Comparison of ENCODE assay signal across 8 cellular contexts in the genomic region with DNA sequence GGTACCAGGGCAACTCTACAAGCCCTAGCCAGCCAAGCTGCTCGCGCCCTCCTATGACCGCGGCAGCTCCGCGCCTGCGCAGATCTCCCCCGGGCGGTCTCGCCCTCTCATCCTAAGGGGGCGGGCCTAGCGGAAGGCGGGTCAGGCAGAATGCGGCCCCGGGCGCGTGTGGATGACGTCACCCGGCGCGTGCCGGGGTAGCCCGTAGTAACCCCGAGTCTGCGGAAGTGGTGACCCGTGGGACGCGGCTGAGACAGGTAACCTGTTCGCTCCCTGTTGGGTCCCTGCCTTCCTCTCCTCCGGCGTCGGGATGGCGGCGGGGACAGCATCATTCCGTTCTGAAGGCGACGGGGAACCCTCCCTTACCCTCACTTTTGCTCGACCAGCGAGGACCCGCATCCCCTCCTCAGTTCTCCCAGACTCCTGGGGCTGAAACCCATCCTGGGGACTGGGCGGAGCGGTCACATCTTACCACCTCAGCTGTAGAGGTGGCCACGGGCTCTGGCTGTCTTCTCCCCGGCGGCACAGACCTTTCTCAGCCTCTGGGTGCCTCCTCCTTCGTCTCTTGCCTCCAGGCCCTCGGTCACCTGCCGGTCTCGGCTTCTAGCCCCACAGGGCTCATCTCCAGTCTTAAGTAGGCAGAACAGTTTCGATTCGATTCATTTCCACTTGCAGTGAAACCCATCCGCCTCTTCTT. TPM values are rescaled to one million over a fixed set of nuclear protein-coding genes. Genes with fewer than 3 reads are reported as not detected.
A peak's percentile ranks its signal among the peaks of the same experiment; 100 is the strongest.
DNase-seq lines count a peak whose midpoint lies in the region; ATAC-seq, FAIRE-seq and TF ChIP-seq lines count a peak whose summit lies in the region.

A gene with protein sequence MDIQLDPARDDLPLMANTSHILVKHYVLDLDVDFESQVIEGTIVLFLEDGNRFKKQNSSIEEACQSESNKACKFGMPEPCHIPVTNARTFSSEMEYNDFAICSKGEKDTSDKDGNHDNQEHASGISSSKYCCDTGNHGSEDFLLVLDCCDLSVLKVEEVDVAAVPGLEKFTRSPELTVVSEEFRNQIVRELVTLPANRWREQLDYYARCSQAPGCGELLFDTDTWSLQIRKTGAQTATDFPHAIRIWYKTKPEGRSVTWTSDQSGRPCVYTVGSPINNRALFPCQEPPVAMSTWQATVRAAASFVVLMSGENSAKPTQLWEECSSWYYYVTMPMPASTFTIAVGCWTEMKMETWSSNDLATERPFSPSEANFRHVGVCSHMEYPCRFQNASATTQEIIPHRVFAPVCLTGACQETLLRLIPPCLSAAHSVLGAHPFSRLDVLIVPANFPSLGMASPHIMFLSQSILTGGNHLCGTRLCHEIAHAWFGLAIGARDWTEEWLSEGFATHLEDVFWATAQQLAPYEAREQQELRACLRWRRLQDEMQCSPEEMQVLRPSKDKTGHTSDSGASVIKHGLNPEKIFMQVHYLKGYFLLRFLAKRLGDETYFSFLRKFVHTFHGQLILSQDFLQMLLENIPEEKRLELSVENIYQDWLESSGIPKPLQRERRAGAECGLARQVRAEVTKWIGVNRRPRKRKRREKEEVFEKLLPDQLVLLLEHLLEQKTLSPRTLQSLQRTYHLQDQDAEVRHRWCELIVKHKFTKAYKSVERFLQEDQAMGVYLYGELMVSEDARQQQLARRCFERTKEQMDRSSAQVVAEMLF (plus strand): TSS at position 205 of the 697 bp plus-strand sequence. CDS start 33,085 bp downstream, outside the sequence.

- peaks cover 17% of the 10 kb centered on the region for H3K79me2 ChIP-seq in HepG2 (ENCODE audit: insufficient read depth, low read length)

- H3K27me3 ChIP-seq in HepG2 (ENCODE audit: control insufficient read depth in 1 of 2, insufficient read depth in 2 of 2, low read length in 2 of 2), result no peaks in the 10 kb centered on the region; a peak in 1 of 5 replicates

- in situ Hi-C loops in HepG2 (cut with HindIII; ENCODE audit: extremely low pct_ligation_motif_present, low pct_unique_long_range_greater_than_20kb), result no loop called here

- H3K4me3 ChIP-seq in HepG2 (replicated peaks in 1 of 3; ENCODE audit: insufficient read depth in 1 of 3, low read depth in 2 of 3, low read length in 3 of 3), result peak within 1 kb of the TSS; percentile 90 to 91 (median 91)

- peak; percentile 95 for ATAC-seq in GM19395 (IDR thresholded peaks at IDR 0.05; ENCODE audit: unreplicated experiment)
- ATAC-seq in HG03565 (IDR thresholded peaks at IDR 0.05; ENCODE audit: unreplicated experiment), result peak; percentile 90
- peak; percentile 97 for ATAC-seq in HepG2

- H3K4me1 ChIP-seq in HepG2 (ENCODE audit: insufficient read depth, low read length), result peaks cover 47% of the 10 kb centered on the region

- peaks cover 5% of the 10 kb centered on the region; the same call in 1 of the 2 replicates for H3K9me3 ChIP-seq in HepG2 (ENCODE audit: low read length)

- POLR2A ChIA-PET in HepG2 (lab: Yijun Ruan, JAX), result interaction anchor here (0.8 to 1.4 kb wide), 8 partner anchors 8 to 298 kb away, joined by 3 to 8 read pairs (median 6); no protein-coding TSS in a partner anchor

- peak; percentile 71 to 92 for TF ChIP-seq POLR2A in HepG2 (IDR thresholded peaks at IDR 0.05; ENCODE audit: insufficient read depth in 1 of 2, low read depth in 2 of 2, low read length in 2 of 2)

- peak; percentile 12 to 47; a peak in 1 of 4 replicates for TF ChIP-seq EP300 in HepG2 (IDR thresholded peaks at IDR 0.05; ENCODE audit: low read depth in 2 of 2, low read length in 2 of 2)
- no peak for TF ChIP-seq EP300 in HepG2 (CRISPR knock-in tag; IDR thresholded peaks at IDR 0.05; ENCODE audit: borderline replicate concordance)

- BruUV-seq in HepG2 (replicated peaks; lab: Mats Ljungman, UMichigan), result TSS peak; percentile 85

- no peak for TF ChIP-seq CTCF in C4-2B (conservative IDR thresholded peaks at IDR 0.05)
- TF ChIP-seq CTCF in HepG2 (CRISPR knock-in tag; IDR thresholded peaks at IDR 0.05), result peak; percentile 34

- peak within 1 kb of the TSS; percentile 20 for H2AFZ ChIP-seq in HepG2 (ENCODE audit: low read length)

- 1% methylated on average over 17 of the region's 52 CpGs for WGBS in HepG2 (ENCODE audit: low lambda C conversion rate)

- H3K27ac ChIP-seq in C4-2B (peak within 1 kb of the TSS; percentile 67), HepG2 (ENCODE audit: extremely low read length, insufficient read depth, low read length) (peak within 1 kb of the TSS; percentile 69)

- no peaks in the 10 kb centered on the region; the same call in 1 of the 2 replicates for H4K20me1 ChIP-seq in HepG2 (ENCODE audit: insufficient read depth, low read length)

- CTCF ChIA-PET in HepG2 (lab: Yijun Ruan, JAX; ENCODE audit: low intra/inter-chr PET ratio, low total read pairs), result no interaction called here

- intact Hi-C loops in HepG2 (cut with micrococcal nuclease; ENCODE audit: unreplicated experiment), result loop anchor here (1.0 to 10.0 kb wide), 3 partner anchors 34 to 128 kb away; no protein-coding TSS in a partner anchor

- peak; percentile 75 for FAIRE-seq in HepG2 (lab: Jason Lieb, UNC)

- DNase-seq in NCI-H774 (lab: John Stamatoyannopoulos, UW) (peak; percentile 94), dermis microvascular lymphatic vessel endothelial cell (ENCODE audit: low read depth in 2 of 2) (peak; percentile 88 to 92), HepG2 (ENCODE audit: low spot score) (peak; percentile 90)
- peak; percentile 99 for DNase-seq in activated CD4-positive, alpha-beta T cell treated with anti-CD3 and anti-CD28 coated beads, Interleukin-2, amount 50 U/mL, for 4 hours
- DNase-seq in stimulated activated CD4-positive, alpha-beta T cell treated with anti-CD3 and anti-CD28 coated beads, Interleukin-4, amount 100 ng/mL, for 1 hour, result peak; percentile 100

- peak within 1 kb of the TSS; percentile 77 for H3K4me2 ChIP-seq in HepG2 (ENCODE audit: low read depth, low read length)

- no peaks in the 10 kb centered on the region for H3K36me3 ChIP-seq in HepG2 (replicated peaks in 1 of 2; ENCODE audit: control insufficient read depth in 1 of 2, insufficient read depth in 2 of 2, low read length in 2 of 2)

- no peak for TF ChIP-seq RAD21 in HepG2 (CRISPR knock-in tag; IDR thresholded peaks at IDR 0.05)

- peak within 1 kb of the TSS; percentile 91 for H3K9ac ChIP-seq in HepG2 (ENCODE audit: insufficient read depth, low read depth, low read length)

TF ChIP-seq in HepG2, 621 proteins besides CTCF, POLR2A, EP300 and RAD21 (continues in another document):
- TF ChIP-seq ZNF747 (CRISPR knock-in tag; IDR thresholded peaks at IDR 0.05; ENCODE audit: borderline replicate concordance), result no peak; the same call in 1 of the 2 replicates
- TF ChIP-seq TFAP4 (IDR thresholded peaks at IDR 0.05; ENCODE audit: borderline replicate concordance, low read depth), result no peak; the same call in 1 of the 2 replicates
- TF ChIP-seq NFKBIZ (CRISPR knock-in tag; IDR thresholded peaks at IDR 0.05), result no peak
- no peak for TF ChIP-seq ZBTB49 (CRISPR knock-in tag; IDR thresholded peaks at IDR 0.05; ENCODE audit: borderline replicate concordance)
- TF ChIP-seq ZNF33A (CRISPR knock-in tag; IDR thresholded peaks at IDR 0.05; ENCODE audit: borderline replicate concordance), result no peak

RNA-seq across cellular contexts. Expression of the gene that starts here (rescaled TPM):
- total RNA-seq in dermis microvascular lymphatic vessel endothelial cell (24.6 and 28.3 TPM in 2 replicates), HepG2 (2016; rRNA removed; fragmentation: Illumina TruSeq; extraction: Trizol) (32.8 and 41.6 TPM in 2 replicates)
- 123 and 126 TPM in 2 replicates for total RNA-seq in HepG2 (2016; cell fraction: cytosol; rRNA removed; fragmentation: Illumina TruSeq; extraction: Trizol; ENCODE audit: low read depth)
- 32.0 and 42.2 TPM in 2 replicates for total RNA-seq in HepG2 (2016; cell fraction: insoluble cytoplasmic fraction; rRNA removed; fragmentation: Illumina TruSeq; extraction: Trizol)
- 97.8 and 104 TPM in 2 replicates for total RNA-seq in HepG2 (2016; cell fraction: membrane; rRNA removed; fragmentation: Illumina TruSeq; extraction: Trizol)
- 73.7 and 78.3 TPM in 2 replicates for total RNA-seq in HepG2 (2016; cell fraction: nucleus; rRNA removed; fragmentation: Illumina TruSeq; extraction: Trizol)
- 21.7 and 22.2 TPM in 2 replicates for polyA plus RNA-seq in HepG2 (2011; rRNA removed)
- 20.4 and 22.0 TPM in 2 replicates for polyA plus RNA-seq in HepG2 (2011; cell fraction: cytosol; rRNA removed)
- polyA plus RNA-seq in HepG2 (2011; cell fraction: nucleus; rRNA removed), result 39.3 and 43.4 TPM in 2 replicates
- polyA plus RNA-seq in HepG2 (2012), result 24.1 and 26.1 TPM in 2 replicates
- polyA plus RNA-seq in HepG2 (2016; cell fraction: cytosol; fragmentation: Illumina TruSeq; extraction: Trizol; ENCODE audit: low read depth), result 146 and 149 TPM in 2 replicates
- polyA plus RNA-seq in HepG2 (2016; cell fraction: insoluble cytoplasmic fraction; fragmentation: Illumina TruSeq; extraction: Trizol; ENCODE audit: low read depth), result 35.6 and 38.6 TPM in 2 replicates
- polyA plus RNA-seq in HepG2 (2016; cell fraction: membrane; fragmentation: Illumina TruSeq; extraction: Trizol; ENCODE audit: low read depth), result 101 TPM in 2 replicates
- 45.0 and 46.7 TPM in 2 replicates for polyA plus RNA-seq in HepG2 (2016; cell fraction: nucleus; fragmentation: Illumina TruSeq; extraction: Trizol; ENCODE audit: insufficient read depth, low read depth)
- polyA minus RNA-seq in HepG2 (2011; rRNA and poly(A)+ RNA removed; ENCODE audit: low replicate concordance), result 43.7 TPM in 2 replicates
- polyA minus RNA-seq in HepG2 (2011; cell fraction: cytosol; rRNA and poly(A)+ RNA removed), result 8.5 and 9.2 TPM in 2 replicates
- polyA minus RNA-seq in HepG2 (2011; cell fraction: nucleus; rRNA and poly(A)+ RNA removed), result 186 and 194 TPM in 2 replicates

Comparison
In these comparisons a context has a peak if more than half of its experiments do, and no peak if none do; other contexts are left out.
1. Peak in every context shown above with its lines: DNase-seq, ATAC-seq, H3K4me3 ChIP-seq and H3K27ac ChIP-seq.